ENCODE assay signal across 9 cellular contexts in genomic region chr9:131728961-131729360, GRCh38. TPM values are rescaled to one million over a fixed set of nuclear protein-coding genes. Genes with fewer than 3 reads are reported as not detected.
DNase-seq lines count a peak whose midpoint lies in the region; FAIRE-seq and TF ChIP-seq lines count a peak whose summit lies in the region.
"Had no signal": no experiment of that assay in that cellular context is flagged by ENCODE, and none has a peak within 500 bp of the region (broad histone marks: within the 10 kb centered on the region; RNA-seq: fewer than 3 reads in every experiment).

No MANE protein-coding gene starts in this region.

- no peak for TF ChIP-seq CTCF in esophagus squamous epithelium (IDR thresholded peaks at IDR 0.05)

- peaks cover 78% of the 10 kb centered on the region for H3K4me1 Mint-ChIP-seq in activated CD4-positive, alpha-beta T cell treated with anti-CD3 and anti-CD28 coated beads, Interleukin-2, amount 10 ng/mL, durations not matched to agents 24 days and 14 days

- H3K4me1 ChIP-seq in esophagus squamous epithelium, result peaks cover 49 to 91% (median 70%) of the 10 kb centered on the region in 3 donors

- no peak for TF ChIP-seq POLR2A in esophagus squamous epithelium (IDR thresholded peaks at IDR 0.05)

- no peaks in the 10 kb centered on the region for H3K9me3 Mint-ChIP-seq in activated CD4-positive, alpha-beta T cell treated with anti-CD3 and anti-CD28 coated beads, Interleukin-2, amount 10 ng/mL, durations not matched to agents 24 days and 14 days

- no peak for FAIRE-seq in urothelium cell line (lab: Jason Lieb, UNC)

- H3K4me3 Mint-ChIP-seq in activated CD4-positive, alpha-beta T cell treated with anti-CD3 and anti-CD28 coated beads, Interleukin-2, amount 10 ng/mL, durations not matched to agents 24 days and 14 days, result peak overlapping the region; percentile 77

- intact Hi-C loops in activated CD4-positive, alpha-beta T cell treated with anti-CD3 and anti-CD28 coated beads, Interleukin-2, amount 10 ng/mL, durations not matched to agents 24 days and 14 days (cut with micrococcal nuclease), result loop anchor here (1.0 to 2.0 kb wide), 6 partner anchors 10 to 228 kb away; no protein-coding TSS in a partner anchor
- intact Hi-C loops in esophagus squamous epithelium (cut with DNase I), result no loop called here

- no peak overlapping the region for H3K4me3 ChIP-seq in esophagus squamous epithelium

- no peaks in the 10 kb centered on the region for H3K36me3 ChIP-seq in esophagus squamous epithelium

- H3K9me3 ChIP-seq in esophagus squamous epithelium, result no peaks in the 10 kb centered on the region

- peak overlapping the region; percentile 95 for H3K27ac Mint-ChIP-seq in activated CD4-positive, alpha-beta T cell treated with anti-CD3 and anti-CD28 coated beads, Interleukin-2, amount 10 ng/mL, durations not matched to agents 24 days and 14 days

- H3K36me3 Mint-ChIP-seq in activated CD4-positive, alpha-beta T cell treated with anti-CD3 and anti-CD28 coated beads, Interleukin-2, amount 10 ng/mL, durations not matched to agents 24 days and 14 days (ENCODE audit: low read depth), result peaks cover 27% of the 10 kb centered on the region

- H3K27me3 ChIP-seq in esophagus squamous epithelium, result no peaks in the 10 kb centered on the region

- H3K27me3 Mint-ChIP-seq in activated CD4-positive, alpha-beta T cell treated with anti-CD3 and anti-CD28 coated beads, Interleukin-2, amount 10 ng/mL, durations not matched to agents 24 days and 14 days, result no peaks in the 10 kb centered on the region

- 8% methylated on average over 3 of the region's 3 CpGs; no CpG with 5 or more reads in 1 of the 2 donors for WGBS in esophagus squamous epithelium, 2 donors

- peak; percentile 75 for DNase-seq in DMS 273 (lab: John Stamatoyannopoulos, UW; ENCODE audit: unreplicated experiment)
- DNase-seq in DMS 273 treated with DMSO at 0.1 percent for 48 hours (lab: John Stamatoyannopoulos, UW), result no peak
- peak; percentile 87 for DNase-seq in activated CD4-positive, alpha-beta T cell treated with anti-CD3 and anti-CD28 coated beads, Interleukin-2, amount 10 ng/mL, durations not matched to agents 24 days and 14 days
- no peak for DNase-seq in esophagus squamous epithelium (lab: John Stamatoyannopoulos, UW)
- peak; percentile 35 to 41 for DNase-seq in stimulated activated CD8-positive, alpha-beta memory T cell treated with anti-CD3 and anti-CD28 coated beads, Interleukin-2, amount 100 ng/mL, for 48 hours (ENCODE audit: low read depth in 2 of 2)
- no peak for DNase-seq in putamen (ENCODE audit: low spot score)
- DNase-seq in dedifferentiated amniotic fluid mesenchymal stem cell (ENCODE audit: extremely low spot score), result no peak
- DNase-seq in urothelium cell line (ENCODE audit: low spot score), result no peak

- peak overlapping the region; percentile 67 to 79 (median 74) for H3K27ac ChIP-seq in esophagus squamous epithelium
- H3K27ac ChIP-seq: 22Rv1 had no signal

RNA-seq across cellular contexts. Expression of gene RAPGEF1, which starts 10.9 kb away (rescaled TPM):
- total RNA-seq in activated CD4-positive, alpha-beta T cell treated with anti-CD3 and anti-CD28 coated beads, Interleukin-2, amount 10 ng/mL, durations not matched to agents 24 days and 14 days, result 150 and 153 TPM in 2 replicates
- total RNA-seq in esophagus squamous epithelium, result 10 to 100 TPM; 12.2 to 40.4 (median 19.0) TPM

Comparison
In these comparisons a context has a peak if more than half of its experiments do, and no peak if none do; other contexts are left out.
1. DNase-seq: peak in DMS 273 (single experiment), activated CD4-positive, alpha-beta T cell treated with anti-CD3 and anti-CD28 coated beads, Interleukin-2, amount 10 ng/mL, durations not matched to agents 24 days and 14 days (single experiment) and stimulated activated CD8-positive, alpha-beta memory T cell treated with anti-CD3 and anti-CD28 coated beads, Interleukin-2, amount 100 ng/mL, for 48 hours (2 of 2); none in DMS 273 treated with DMSO at 0.1 percent for 48 hours (single experiment), esophagus squamous epithelium (single experiment), putamen (single experiment), dedifferentiated amniotic fluid mesenchymal stem cell (single experiment) and urothelium cell line (single experiment).